Comparison of ENCODE assay signal across 1 cellular context in genomic region chr6:3382399-3383279, GRCh38.
TF ChIP-seq lines count a peak whose summit lies in the region.

No MANE protein-coding gene starts in this region.

TF ChIP-seq in HepG2, 621 proteins besides CTCF, POLR2A, EP300 and RAD21 (continued from another document and continues in another):
- TF ChIP-seq, protein P1, sequence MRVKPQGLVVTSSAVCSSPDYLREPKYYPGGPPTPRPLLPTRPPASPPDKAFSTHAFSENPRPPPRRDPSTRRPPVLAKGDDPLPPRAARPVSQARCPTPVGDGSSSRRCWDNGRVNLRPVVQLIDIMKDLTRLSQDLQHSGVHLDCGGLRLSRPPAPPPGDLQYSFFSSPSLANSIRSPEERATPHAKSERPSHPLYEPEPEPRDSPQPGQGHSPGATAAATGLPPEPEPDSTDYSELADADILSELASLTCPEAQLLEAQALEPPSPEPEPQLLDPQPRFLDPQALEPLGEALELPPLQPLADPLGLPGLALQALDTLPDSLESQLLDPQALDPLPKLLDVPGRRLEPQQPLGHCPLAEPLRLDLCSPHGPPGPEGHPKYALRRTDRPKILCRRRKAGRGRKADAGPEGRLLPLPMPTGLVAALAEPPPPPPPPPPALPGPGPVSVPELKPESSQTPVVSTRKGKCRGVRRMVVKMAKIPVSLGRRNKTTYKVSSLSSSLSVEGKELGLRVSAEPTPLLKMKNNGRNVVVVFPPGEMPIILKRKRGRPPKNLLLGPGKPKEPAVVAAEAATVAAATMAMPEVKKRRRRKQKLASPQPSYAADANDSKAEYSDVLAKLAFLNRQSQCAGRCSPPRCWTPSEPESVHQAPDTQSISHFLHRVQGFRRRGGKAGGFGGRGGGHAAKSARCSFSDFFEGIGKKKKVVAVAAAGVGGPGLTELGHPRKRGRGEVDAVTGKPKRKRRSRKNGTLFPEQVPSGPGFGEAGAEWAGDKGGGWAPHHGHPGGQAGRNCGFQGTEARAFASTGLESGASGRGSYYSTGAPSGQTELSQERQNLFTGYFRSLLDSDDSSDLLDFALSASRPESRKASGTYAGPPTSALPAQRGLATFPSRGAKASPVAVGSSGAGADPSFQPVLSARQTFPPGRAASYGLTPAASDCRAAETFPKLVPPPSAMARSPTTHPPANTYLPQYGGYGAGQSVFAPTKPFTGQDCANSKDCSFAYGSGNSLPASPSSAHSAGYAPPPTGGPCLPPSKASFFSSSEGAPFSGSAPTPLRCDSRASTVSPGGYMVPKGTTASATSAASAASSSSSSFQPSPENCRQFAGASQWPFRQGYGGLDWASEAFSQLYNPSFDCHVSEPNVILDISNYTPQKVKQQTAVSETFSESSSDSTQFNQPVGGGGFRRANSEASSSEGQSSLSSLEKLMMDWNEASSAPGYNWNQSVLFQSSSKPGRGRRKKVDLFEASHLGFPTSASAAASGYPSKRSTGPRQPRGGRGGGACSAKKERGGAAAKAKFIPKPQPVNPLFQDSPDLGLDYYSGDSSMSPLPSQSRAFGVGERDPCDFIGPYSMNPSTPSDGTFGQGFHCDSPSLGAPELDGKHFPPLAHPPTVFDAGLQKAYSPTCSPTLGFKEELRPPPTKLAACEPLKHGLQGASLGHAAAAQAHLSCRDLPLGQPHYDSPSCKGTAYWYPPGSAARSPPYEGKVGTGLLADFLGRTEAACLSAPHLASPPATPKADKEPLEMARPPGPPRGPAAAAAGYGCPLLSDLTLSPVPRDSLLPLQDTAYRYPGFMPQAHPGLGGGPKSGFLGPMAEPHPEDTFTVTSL (CRISPR knock-in tag; IDR thresholded peaks at IDR 0.05; ENCODE audit: borderline replicate concordance): peak; percentile 85; the same call in 1 of the 2 replicates
- TF ChIP-seq SP5 (CRISPR knock-in tag; IDR thresholded peaks at IDR 0.05; ENCODE audit: borderline replicate concordance, low read depth) (no peak), PHB2 (IDR thresholded peaks at IDR 0.05; ENCODE audit: partially characterized antibody) (no peak), ZSCAN30 (CRISPR knock-in tag; IDR thresholded peaks at IDR 0.05) (no peak), JUND (CRISPR knock-in tag; IDR thresholded peaks at IDR 0.05) (peak; percentile 81), TP53 (CRISPR knock-in tag; conservative IDR thresholded peaks at IDR 0.05) (no peak), ZNF20 (CRISPR knock-in tag; IDR thresholded peaks at IDR 0.05) (no peak), TARDBP (CRISPR knock-in tag; IDR thresholded peaks at IDR 0.05) (no peak), BHLHE40 (IDR thresholded peaks at IDR 0.05; ENCODE audit: low read length) (no peak), HCFC1 (IDR thresholded peaks at IDR 0.05; ENCODE audit: low read depth, low read length) (no peak), HDAC1 (CRISPR knock-in tag; IDR thresholded peaks at IDR 0.05) (peak; percentile 48; the same call in 1 of the 2 replicates), BRD4 (CRISPR knock-in tag; IDR thresholded peaks at IDR 0.05) (no peak), ARID3A (IDR thresholded peaks at IDR 0.05; ENCODE audit: low read depth, low read length) (peak; percentile 89; the same call in 1 of the 2 replicates), RCOR2 (CRISPR knock-in tag; IDR thresholded peaks at IDR 0.05) (peak; percentile 80), ZNF776 (CRISPR knock-in tag; IDR thresholded peaks at IDR 0.05) (no peak), MEF2D (CRISPR knock-in tag; IDR thresholded peaks at IDR 0.05) (peak; percentile 99), NFE2L1 (CRISPR knock-in tag; IDR thresholded peaks at IDR 0.05; ENCODE audit: borderline replicate concordance) (no peak), IKZF1 (IDR thresholded peaks at IDR 0.05) (no peak), AGO2 (optimal IDR thresholded peaks at IDR 0.05; ENCODE audit: low read depth, low read length) (no peak), PPARG (CRISPR knock-in tag; conservative IDR thresholded peaks at IDR 0.05) (peak; percentile 85), ZIK1 (CRISPR knock-in tag; IDR thresholded peaks at IDR 0.05; ENCODE audit: borderline replicate concordance, low read depth) (0 out of 2 replicates have a peak, but pooled peaks have one; percentile 48), GABPB1 (CRISPR knock-in tag; IDR thresholded peaks at IDR 0.05) (peak; percentile 5; the same call in 1 of the 2 replicates), MZF1 (CRISPR knock-in tag; IDR thresholded peaks at IDR 0.05; ENCODE audit: borderline replicate concordance) (no peak), ZNF280B (CRISPR knock-in tag; IDR thresholded peaks at IDR 0.05; ENCODE audit: borderline replicate concordance) (no peak), POLR2AphosphoS2 (IDR thresholded peaks at IDR 0.05; ENCODE audit: low read depth, low read length) (no peak), ZNF562 (CRISPR knock-in tag; IDR thresholded peaks at IDR 0.05; ENCODE audit: borderline replicate concordance) (no peak), SNRNP70 (IDR thresholded peaks at IDR 0.05; ENCODE audit: low read depth, low read length) (no peak), ZSCAN20 (CRISPR knock-in tag; IDR thresholded peaks at IDR 0.05; ENCODE audit: borderline replicate concordance) (no peak), ZNF383 (CRISPR knock-in tag; IDR thresholded peaks at IDR 0.05; ENCODE audit: borderline replicate concordance) (no peak), ZNF883 (CRISPR knock-in tag; IDR thresholded peaks at IDR 0.05; ENCODE audit: not compliant biosample characterization) (no peak), ZNF891 (CRISPR knock-in tag; IDR thresholded peaks at IDR 0.05) (no peak), ZNF17 (CRISPR knock-in tag; IDR thresholded peaks at IDR 0.05) (no peak), ZNF501 (CRISPR knock-in tag; IDR thresholded peaks at IDR 0.05) (peak; percentile 45; the same call in 1 of the 2 replicates), ZFP82 (CRISPR knock-in tag; IDR thresholded peaks at IDR 0.05; ENCODE audit: borderline replicate concordance) (no peak), ETV5 (CRISPR knock-in tag; IDR thresholded peaks at IDR 0.05; ENCODE audit: borderline replicate concordance) (peak; percentile 33; the same call in 1 of the 2 replicates), ZNF282 (IDR thresholded peaks at IDR 0.05; ENCODE audit: partially characterized antibody) (no peak), GPN1 (CRISPR knock-in tag; IDR thresholded peaks at IDR 0.05; ENCODE audit: borderline replicate concordance) (no peak), ZNF264 (CRISPR knock-in tag; IDR thresholded peaks at IDR 0.05) (no peak), ZNF569 (CRISPR knock-in tag; IDR thresholded peaks at IDR 0.05; ENCODE audit: borderline replicate concordance) (no peak), MAZ (IDR thresholded peaks at IDR 0.05; ENCODE audit: borderline replicate concordance, low read depth, low read length) (peak; percentile 61; the same call in 1 of the 2 replicates), MAZ (CRISPR knock-in tag; IDR thresholded peaks at IDR 0.05; ENCODE audit: low read depth) (no peak), YY1 (IDR thresholded peaks at IDR 0.05; ENCODE audit: insufficient read depth, insufficient replicate concordance, low read depth, low read length) (no peak), ZBTB7B (CRISPR knock-in tag; IDR thresholded peaks at IDR 0.05) (0 out of 2 replicates have a peak, but pooled peaks have one; percentile 16), SYNCRIP (IDR thresholded peaks at IDR 0.05; ENCODE audit: insufficient read depth, low read depth, low read length) (no peak), HDAC2 (CRISPR knock-in tag; IDR thresholded peaks at IDR 0.05) (peak; percentile 67), KLF9 (CRISPR knock-in tag; IDR thresholded peaks at IDR 0.05; ENCODE audit: low read depth) (no peak), ZNF841 (CRISPR knock-in tag; IDR thresholded peaks at IDR 0.05; ENCODE audit: borderline replicate concordance) (no peak), ZNF816 (CRISPR knock-in tag; IDR thresholded peaks at IDR 0.05; ENCODE audit: borderline replicate concordance) (no peak), SMARCE1 (IDR thresholded peaks at IDR 0.05; ENCODE audit: borderline replicate concordance) (no peak), ZNF557 (CRISPR knock-in tag; IDR thresholded peaks at IDR 0.05) (no peak), DMAP1 (CRISPR knock-in tag; IDR thresholded peaks at IDR 0.05) (no peak)
- TF ChIP-seq, protein P2, sequence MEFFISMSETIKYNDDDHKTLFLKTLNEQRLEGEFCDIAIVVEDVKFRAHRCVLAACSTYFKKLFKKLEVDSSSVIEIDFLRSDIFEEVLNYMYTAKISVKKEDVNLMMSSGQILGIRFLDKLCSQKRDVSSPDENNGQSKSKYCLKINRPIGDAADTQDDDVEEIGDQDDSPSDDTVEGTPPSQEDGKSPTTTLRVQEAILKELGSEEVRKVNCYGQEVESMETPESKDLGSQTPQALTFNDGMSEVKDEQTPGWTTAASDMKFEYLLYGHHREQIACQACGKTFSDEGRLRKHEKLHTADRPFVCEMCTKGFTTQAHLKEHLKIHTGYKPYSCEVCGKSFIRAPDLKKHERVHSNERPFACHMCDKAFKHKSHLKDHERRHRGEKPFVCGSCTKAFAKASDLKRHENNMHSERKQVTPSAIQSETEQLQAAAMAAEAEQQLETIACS (CRISPR knock-in tag; IDR thresholded peaks at IDR 0.05): no peak
- TF ChIP-seq, protein P3, sequence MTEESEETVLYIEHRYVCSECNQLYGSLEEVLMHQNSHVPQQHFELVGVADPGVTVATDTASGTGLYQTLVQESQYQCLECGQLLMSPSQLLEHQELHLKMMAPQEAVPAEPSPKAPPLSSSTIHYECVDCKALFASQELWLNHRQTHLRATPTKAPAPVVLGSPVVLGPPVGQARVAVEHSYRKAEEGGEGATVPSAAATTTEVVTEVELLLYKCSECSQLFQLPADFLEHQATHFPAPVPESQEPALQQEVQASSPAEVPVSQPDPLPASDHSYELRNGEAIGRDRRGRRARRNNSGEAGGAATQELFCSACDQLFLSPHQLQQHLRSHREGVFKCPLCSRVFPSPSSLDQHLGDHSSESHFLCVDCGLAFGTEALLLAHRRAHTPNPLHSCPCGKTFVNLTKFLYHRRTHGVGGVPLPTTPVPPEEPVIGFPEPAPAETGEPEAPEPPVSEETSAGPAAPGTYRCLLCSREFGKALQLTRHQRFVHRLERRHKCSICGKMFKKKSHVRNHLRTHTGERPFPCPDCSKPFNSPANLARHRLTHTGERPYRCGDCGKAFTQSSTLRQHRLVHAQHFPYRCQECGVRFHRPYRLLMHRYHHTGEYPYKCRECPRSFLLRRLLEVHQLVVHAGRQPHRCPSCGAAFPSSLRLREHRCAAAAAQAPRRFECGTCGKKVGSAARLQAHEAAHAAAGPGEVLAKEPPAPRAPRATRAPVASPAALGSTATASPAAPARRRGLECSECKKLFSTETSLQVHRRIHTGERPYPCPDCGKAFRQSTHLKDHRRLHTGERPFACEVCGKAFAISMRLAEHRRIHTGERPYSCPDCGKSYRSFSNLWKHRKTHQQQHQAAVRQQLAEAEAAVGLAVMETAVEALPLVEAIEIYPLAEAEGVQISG (CRISPR knock-in tag; IDR thresholded peaks at IDR 0.05): no peak
- TF ChIP-seq, protein P4, sequence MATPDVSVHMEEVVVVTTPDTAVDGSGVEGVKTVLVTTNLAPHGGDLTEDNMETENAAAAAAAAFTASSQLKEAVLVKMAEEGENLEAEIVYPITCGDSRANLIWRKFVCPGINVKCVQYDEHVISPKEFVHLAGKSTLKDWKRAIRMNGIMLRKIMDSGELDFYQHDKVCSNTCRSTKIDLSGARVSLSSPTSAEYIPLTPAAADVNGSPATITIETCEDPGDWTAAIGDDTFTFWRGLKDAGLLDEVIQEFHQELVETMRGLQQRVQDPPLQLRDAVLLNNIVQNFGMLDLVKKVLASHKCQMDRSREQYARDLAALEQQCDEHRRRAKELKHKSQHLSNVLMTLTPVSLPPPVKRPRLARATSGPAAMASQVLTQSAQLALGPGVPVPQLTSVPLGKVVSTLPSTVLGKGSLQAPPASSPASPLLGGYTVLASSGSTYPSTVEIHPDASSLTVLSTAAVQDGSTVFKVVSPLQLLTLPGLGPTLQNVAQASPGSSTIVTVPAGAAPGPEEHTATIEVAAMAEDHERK (CRISPR knock-in tag; IDR thresholded peaks at IDR 0.05; ENCODE audit: low read depth): no peak
- TF ChIP-seq, protein P5, sequence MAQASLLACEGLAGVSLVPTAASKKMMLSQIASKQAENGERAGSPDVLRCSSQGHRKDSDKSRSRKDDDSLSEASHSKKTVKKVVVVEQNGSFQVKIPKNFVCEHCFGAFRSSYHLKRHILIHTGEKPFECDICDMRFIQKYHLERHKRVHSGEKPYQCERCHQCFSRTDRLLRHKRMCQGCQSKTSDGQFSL (CRISPR knock-in tag; IDR thresholded peaks at IDR 0.05): no peak
- TF ChIP-seq, protein P6, sequence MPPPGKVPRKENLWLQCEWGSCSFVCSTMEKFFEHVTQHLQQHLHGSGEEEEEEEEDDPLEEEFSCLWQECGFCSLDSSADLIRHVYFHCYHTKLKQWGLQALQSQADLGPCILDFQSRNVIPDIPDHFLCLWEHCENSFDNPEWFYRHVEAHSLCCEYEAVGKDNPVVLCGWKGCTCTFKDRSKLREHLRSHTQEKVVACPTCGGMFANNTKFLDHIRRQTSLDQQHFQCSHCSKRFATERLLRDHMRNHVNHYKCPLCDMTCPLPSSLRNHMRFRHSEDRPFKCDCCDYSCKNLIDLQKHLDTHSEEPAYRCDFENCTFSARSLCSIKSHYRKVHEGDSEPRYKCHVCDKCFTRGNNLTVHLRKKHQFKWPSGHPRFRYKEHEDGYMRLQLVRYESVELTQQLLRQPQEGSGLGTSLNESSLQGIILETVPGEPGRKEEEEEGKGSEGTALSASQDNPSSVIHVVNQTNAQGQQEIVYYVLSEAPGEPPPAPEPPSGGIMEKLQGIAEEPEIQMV (CRISPR knock-in tag; IDR thresholded peaks at IDR 0.05; ENCODE audit: low read depth): no peak
- TF ChIP-seq, protein P7, sequence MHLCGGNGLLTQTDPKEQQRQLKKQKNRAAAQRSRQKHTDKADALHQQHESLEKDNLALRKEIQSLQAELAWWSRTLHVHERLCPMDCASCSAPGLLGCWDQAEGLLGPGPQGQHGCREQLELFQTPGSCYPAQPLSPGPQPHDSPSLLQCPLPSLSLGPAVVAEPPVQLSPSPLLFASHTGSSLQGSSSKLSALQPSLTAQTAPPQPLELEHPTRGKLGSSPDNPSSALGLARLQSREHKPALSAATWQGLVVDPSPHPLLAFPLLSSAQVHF (CRISPR knock-in tag; IDR thresholded peaks at IDR 0.05): no peak
